ENCODE assay signal across 10 cellular contexts in the genomic region with DNA sequence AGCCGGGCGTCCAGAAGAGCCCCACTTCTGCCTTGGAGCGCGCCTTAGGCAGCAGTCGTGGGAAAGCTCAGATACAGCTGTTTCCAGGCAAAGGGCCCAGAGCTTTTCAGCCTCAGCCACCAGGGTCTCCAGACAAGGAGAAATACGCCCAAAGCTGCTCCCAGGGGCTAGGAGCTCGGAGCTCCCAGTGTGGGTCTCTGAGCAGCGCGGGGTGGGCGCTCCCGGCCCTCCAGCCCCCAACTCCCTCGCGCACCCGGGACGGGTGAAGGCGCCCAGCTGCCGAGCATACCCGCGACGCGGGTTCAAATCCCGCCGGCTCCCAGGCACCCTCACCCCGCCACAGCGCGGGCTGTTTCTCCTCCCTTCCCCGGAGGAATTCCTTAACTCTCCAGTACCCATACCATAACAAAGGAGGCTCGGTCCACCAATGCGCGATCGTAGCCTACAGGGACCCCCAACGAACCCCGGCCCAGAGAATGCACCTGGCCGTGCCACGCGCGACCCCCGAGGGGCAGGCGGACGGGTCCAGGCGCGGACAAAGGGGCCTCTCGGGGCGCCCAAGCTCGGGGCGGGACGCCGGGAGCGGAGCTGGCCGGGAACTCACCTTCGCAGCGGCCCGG. TPM values are rescaled to one million over a fixed set of nuclear protein-coding genes. Genes with fewer than 3 reads are reported as not detected.
DNase-seq lines count a peak whose midpoint lies in the region; ATAC-seq, FAIRE-seq and TF ChIP-seq lines count a peak whose summit lies in the region.
"Had no signal": no experiment of that assay in that cellular context is flagged by ENCODE, and none has a peak within 500 bp of the region (broad histone marks: within the 10 kb centered on the region; RNA-seq: fewer than 3 reads in every experiment).

No MANE protein-coding gene starts in this region.

- H3K27ac ChIP-seq in AG04450 (ENCODE audit: low read depth, low read length) (peak overlapping the region; percentile 77), SK-N-MC (0 out of 2 replicates have a peak overlapping the region, but pooled peaks have one; percentile 19), gastroesophageal sphincter (peak overlapping the region; percentile 95 to 99 (median 98)), neural progenitor cell (peak overlapping the region; percentile 36), OCI-LY7 (ENCODE audit: low read depth, low read length, poor library complexity, severe bottlenecking) (no peak overlapping the region)
- H3K27ac ChIP-seq: epithelial cell of prostate had no signal

- POLR2A ChIA-PET in AG04450 (lab: Yijun Ruan, JAX) (interaction anchor here (0.6 to 1.8 kb wide), 19 partner anchors 9 to 105 kb away, joined by 3 to 18 read pairs (median 4); no protein-coding TSS in a partner anchor), OCI-LY7 (lab: Charles Lee) (no interaction called here)

- H3K9ac ChIP-seq in SK-N-MC (ENCODE audit: insufficient read length), result peak overlapping the region; percentile 91
- H3K9ac ChIP-seq in neural progenitor cell, result peak overlapping the region; percentile 61

- peak; percentile 15; the same call in 1 of the 2 replicates for TF ChIP-seq CTCF in AG04450 (IDR thresholded peaks at IDR 0.05; ENCODE audit: low read depth, low read length)
- no peak for TF ChIP-seq CTCF in gastroesophageal sphincter (IDR thresholded peaks at IDR 0.05)
- no peak for TF ChIP-seq CTCF in neural progenitor cell (IDR thresholded peaks at IDR 0.05)
- no peak for TF ChIP-seq CTCF in OCI-LY7 (conservative IDR thresholded peaks at IDR 0.05; ENCODE audit: low read length)

- H3K36me3 Mint-ChIP-seq in neural progenitor cell, result peaks cover 14% of the 10 kb centered on the region

- H3K4me1 Mint-ChIP-seq in neural progenitor cell, result peaks cover 63% of the 10 kb centered on the region

- ATAC-seq in gastroesophageal sphincter, result no peak

- intact Hi-C loops in OCI-LY7 (cut with micrococcal nuclease; ENCODE audit: unreplicated experiment), result no loop called here

- no peak for FAIRE-seq in H54 (lab: Jason Lieb, UNC)

- 0% methylated on average over 2 to 3 of the region's 53 CpGs for WGBS in gastroesophageal sphincter (ENCODE audit: low coverage in 1 of 2), 2 donors

- no peak overlapping the region for H3K27ac Mint-ChIP-seq in neural progenitor cell
- H3K27ac Mint-ChIP-seq: activated B cell treated with CpG ODN at 0.5 μM for 24 hours had no signal

- peak overlapping the region; percentile 96 for H2AFZ ChIP-seq in neural progenitor cell (replicated peaks)
- no peak overlapping the region for H2AFZ ChIP-seq in OCI-LY7 (ENCODE audit: low read length)

- H3K9me2 ChIP-seq in OCI-LY7 (ENCODE audit: insufficient read depth, low read length), result no peaks in the 10 kb centered on the region

- H3K79me2 ChIP-seq in neural progenitor cell (ENCODE audit: low read depth) (peaks cover 81% of the 10 kb centered on the region), OCI-LY7 (ENCODE audit: insufficient read depth, low read depth, low read length) (no peaks in the 10 kb centered on the region)

- H3K4me2 ChIP-seq in neural progenitor cell (peak overlapping the region; percentile 88), OCI-LY7 (ENCODE audit: low read length) (no peak overlapping the region)

- TF ChIP-seq EP300 in gastroesophageal sphincter (IDR thresholded peaks at IDR 0.05), result no peak

- no peak for DNase-seq in AG04450 (ENCODE audit: low read depth, low spot score)
- no peak for DNase-seq in SK-N-MC (ENCODE audit: low read depth, low spot score)
- peak; percentile 69 for DNase-seq in neural progenitor cell (ENCODE audit: low spot score)
- no peak for DNase-seq in C1 segment of cervical spinal cord (lab: John Stamatoyannopoulos, UW)
- no peak for DNase-seq in H54 (ENCODE audit: insufficient read length, low spot score)
- no peak for DNase-seq in UCSD-AML1 (lab: John Stamatoyannopoulos, UW; ENCODE audit: unreplicated experiment)
- DNase-seq in OCI-LY7 (ENCODE audit: low spot score), result no peak
- DNase-seq: activated B cell treated with CpG ODN at 0.5 μM for 24 hours had no signal

- H3K27me3 Mint-ChIP-seq in neural progenitor cell (ENCODE audit: insufficient read depth, low read depth), result peaks cover 10% of the 10 kb centered on the region

- peak overlapping the region; percentile 88 for H3K4me3 Mint-ChIP-seq in neural progenitor cell
- H3K4me3 Mint-ChIP-seq: activated B cell treated with CpG ODN at 0.5 μM for 24 hours had no signal

- peaks cover 10% of the 10 kb centered on the region for H3K36me3 ChIP-seq in SK-N-MC (ENCODE audit: insufficient read depth, low read length)
- no peaks in the 10 kb centered on the region for H3K36me3 ChIP-seq in gastroesophageal sphincter
- H3K36me3 ChIP-seq in neural progenitor cell, result no peaks in the 10 kb centered on the region
- no peaks in the 10 kb centered on the region for H3K36me3 ChIP-seq in OCI-LY7 (ENCODE audit: insufficient read depth, low read length)

- TF ChIP-seq POLR2A in gastroesophageal sphincter (IDR thresholded peaks at IDR 0.05), result no peak
- TF ChIP-seq POLR2A in H54 (IDR thresholded peaks at IDR 0.05; ENCODE audit: low read depth, low read length), result no peak

- no TSS peak for BruUV-seq in OCI-LY7 (replicated peaks; lab: Mats Ljungman, UMichigan)

- peaks cover 41% of the 10 kb centered on the region for H4K20me1 ChIP-seq in neural progenitor cell (ENCODE audit: low read depth)
- H4K20me1 ChIP-seq in OCI-LY7 (ENCODE audit: insufficient read depth, low read length), result no peaks in the 10 kb centered on the region

- peaks cover 16% of the 10 kb centered on the region for H3F3A ChIP-seq in neural progenitor cell (ENCODE audit: low read depth)

- CTCF ChIA-PET in AG04450 (lab: Charles Lee) (interaction anchor here (1.3 to 2.6 kb wide), 3 partner anchors 8 to 85 kb away, joined by 4 to 9 read pairs (median 8); no protein-coding TSS in a partner anchor), OCI-LY7 (lab: Charles Lee; ENCODE audit: unreplicated experiment) (no interaction called here)

- H3K4me1 ChIP-seq in gastroesophageal sphincter (peaks cover 3 to 66% (median 23%) of the 10 kb centered on the region in 3 donors), neural progenitor cell (peaks cover 29% of the 10 kb centered on the region), OCI-LY7 (ENCODE audit: insufficient read depth, low read length, poor library complexity, severe bottlenecking) (no peaks in the 10 kb centered on the region)

- no peaks in the 10 kb centered on the region for H3K27me3 ChIP-seq in AG04450 (ENCODE audit: control insufficient read depth, insufficient read depth, low read length)
- no peaks in the 10 kb centered on the region for H3K27me3 ChIP-seq in gastroesophageal sphincter
- H3K27me3 ChIP-seq in neural progenitor cell, result no peaks in the 10 kb centered on the region

- H3K9me3 Mint-ChIP-seq in neural progenitor cell, result peaks cover 1% of the 10 kb centered on the region
- H3K9me3 Mint-ChIP-seq: activated B cell treated with CpG ODN at 0.5 μM for 24 hours had no signal

- H3K4me3 ChIP-seq in AG04450 (ENCODE audit: low read depth, low read length), result peak overlapping the region; percentile 87
- H3K4me3 ChIP-seq in SK-N-MC, result peak overlapping the region; percentile 99
- peak overlapping the region; percentile 89 to 98 for H3K4me3 ChIP-seq in gastroesophageal sphincter
- peak overlapping the region; percentile 94 for H3K4me3 ChIP-seq in neural progenitor cell
- H3K4me3 ChIP-seq in OCI-LY7 (ENCODE audit: low read depth, low read length, poor library complexity, severe bottlenecking), result no peak overlapping the region

- H3K9me3 ChIP-seq in AG04450 (ENCODE audit: control insufficient read depth, insufficient read depth, low read length), result no peaks in the 10 kb centered on the region; the same call in 1 of the 2 replicates
- no peaks in the 10 kb centered on the region for H3K9me3 ChIP-seq in SK-N-MC (ENCODE audit: low read depth, low read length)
- no peaks in the 10 kb centered on the region for H3K9me3 ChIP-seq in gastroesophageal sphincter
- H3K9me3 ChIP-seq in neural progenitor cell (ENCODE audit: low read depth), result no peaks in the 10 kb centered on the region
- H3K9me3 ChIP-seq in OCI-LY7 (ENCODE audit: low read length), result no peaks in the 10 kb centered on the region

RNA-seq across cellular contexts. Expression of gene COL4A1, which starts 0.5 kb away (rescaled TPM):
- polyA plus RNA-seq in AG04450 (2011; rRNA removed), result 206 and 210 TPM in 2 replicates
- polyA minus RNA-seq in AG04450 (2011; rRNA and poly(A)+ RNA removed), result 207 and 224 TPM in 2 replicates
- total RNA-seq in gastroesophageal sphincter (100 to 1,000 TPM; 278 to 618 (median 440) TPM), neural progenitor cell (ENCODE audit: low replicate concordance) (105 and 120 TPM in 2 replicates), OCI-LY7 (2022) (0.06 and 0.39 TPM in 2 replicates)
- total RNA-seq in OCI-LY7 (2014; rRNA removed; shearing (Covaris generic)), result not detected in 2 replicates
- total RNA-seq: activated B cell treated with CpG ODN at 0.5 μM for 24 hours had no signal

RNA-seq across cellular contexts. Expression of gene COL4A2, which starts 0.6 kb away (rescaled TPM):
- polyA plus RNA-seq in AG04450 (2011; rRNA removed), result 208 and 248 TPM in 2 replicates
- polyA minus RNA-seq in AG04450 (2011; rRNA and poly(A)+ RNA removed), result 167 and 215 TPM in 2 replicates
- total RNA-seq in gastroesophageal sphincter, result 100 to 1,000 TPM; 478 to 945 (median 543) TPM
- 73.6 and 139 TPM in 2 replicates for total RNA-seq in neural progenitor cell (ENCODE audit: low replicate concordance)
- total RNA-seq in OCI-LY7 (2014; rRNA removed; shearing (Covaris generic)), result 2.5 TPM in 1 of 2 replicates, not detected in the other
- 0.24 and 0.34 TPM in 2 replicates for total RNA-seq in OCI-LY7 (2022)
- total RNA-seq: activated B cell treated with CpG ODN at 0.5 μM for 24 hours had no signal

Comparison
In these comparisons a context has a peak if more than half of its experiments do, and no peak if none do; other contexts are left out.
1. RNA of gene COL4A1, which starts 0.5 kb away (total RNA-seq): 278 to 618 TPM in gastroesophageal sphincter and 105 to 120 TPM in neural progenitor cell; 0.06 to 0.39 TPM in OCI-LY7; every median in the first group is over 10 times any median in the second.
2. RNA of gene COL4A2, which starts 0.6 kb away (total RNA-seq): 478 to 945 TPM in gastroesophageal sphincter and 73.6 to 139 TPM in neural progenitor cell; 0.24 to 2.5 TPM in OCI-LY7; every median in the first group is over 10 times any median in the second.